Comparison of ENCODE assay signal across 8 cellular contexts in genomic region chr17:17921192-17922082, GRCh38. TPM values are rescaled to one million over a fixed set of nuclear protein-coding genes. Genes with fewer than 3 reads are reported as not detected.
DNase-seq lines count a peak whose midpoint lies in the region; ATAC-seq and TF ChIP-seq lines count a peak whose summit lies in the region.

No MANE protein-coding gene starts in this region.

- TF ChIP-seq POLR2A in breast epithelium (IDR thresholded peaks at IDR 0.05), result no peak

- intact Hi-C loops in Right ventricle myocardium inferior (cut with DNase I), result loop anchor here (2.0 to 5.0 kb wide), 3 partner anchors 33 to 111 kb away; no protein-coding TSS in a partner anchor
- intact Hi-C loops in cardiac septum (cut with DNase I), result loop anchor here (5.0 kb wide), 2 partner anchors 44 to 51 kb away; partner anchors contain the start of genes DRC3 and TOM1L2
- intact Hi-C loops in breast epithelium (cut with DNase I; ENCODE audit: low total_unique reads), result no loop called here

- no peaks in the 10 kb centered on the region for H3K27me3 ChIP-seq in breast epithelium

- no peak for DNase-seq in Right ventricle myocardium inferior (ENCODE audit: missing footprints)
- DNase-seq in cardiac septum (ENCODE audit: low spot score), result no peak
- peak in 1 of 2 donors; percentile 42 for DNase-seq in breast epithelium (ENCODE audit: low spot score in 2 of 2)
- peak; percentile 99 for DNase-seq in islet precursor cell
- DNase-seq in stromal cell of bone marrow (ENCODE audit: low read depth), result peak; percentile 86
- no peak for DNase-seq in activated CD4-positive, alpha-beta T cell treated with anti-CD3 and anti-CD28 coated beads, Interleukin-2, amount 50 U/mL, for 1 hour
- no peak for DNase-seq in DMS53 treated with DMSO at 0.1 percent for 48 hours (lab: John Stamatoyannopoulos, UW; ENCODE audit: unreplicated experiment)

- H3K4me1 ChIP-seq in breast epithelium, result peaks cover 5 to 8% of the 10 kb centered on the region in 2 donors

- TF ChIP-seq CTCF in breast epithelium (IDR thresholded peaks at IDR 0.05), result no peak

- no peaks in the 10 kb centered on the region for H3K36me3 ChIP-seq in breast epithelium

- H3K4me3 ChIP-seq in breast epithelium, result no peak overlapping the region

- H3K27ac ChIP-seq in breast epithelium, result peak overlapping the region; percentile 77

- H3K9me3 ChIP-seq in breast epithelium, result no peaks in the 10 kb centered on the region

- ATAC-seq in Right ventricle myocardium inferior (peak; percentile 51), GM18511 (IDR thresholded peaks at IDR 0.05; ENCODE audit: unreplicated experiment) (no peak)

RNA-seq across cellular contexts. Expression of gene TOM1L2, which starts 50.8 kb away (rescaled TPM):
- total RNA-seq in Right ventricle myocardium inferior (246 TPM), cardiac septum (261 TPM), breast epithelium (10 to 100 TPM; 32.3 to 39.1 (median 36.4) TPM)

RNA-seq across cellular contexts. Expression of gene DRC3, which starts 51.2 kb away (rescaled TPM):
- total RNA-seq in Right ventricle myocardium inferior, result 1.6 TPM
- 1.9 TPM for total RNA-seq in cardiac septum
- total RNA-seq in breast epithelium, result 10 to 100 TPM in 2 of 3 donors, under 1 TPM in 1; 0.96 to 18.0 (median 10.5) TPM

Comparison
In these comparisons a context has a peak if more than half of its experiments do, and no peak if none do; other contexts are left out.
1. DNase-seq: peak in islet precursor cell (single experiment) and stromal cell of bone marrow (single experiment); none in Right ventricle myocardium inferior (single experiment), cardiac septum (single experiment), activated CD4-positive, alpha-beta T cell treated with anti-CD3 and anti-CD28 coated beads, Interleukin-2, amount 50 U/mL, for 1 hour (single experiment) and DMS53 treated with DMSO at 0.1 percent for 48 hours (single experiment).